Comparison of ENCODE assay signal across 17 cellular contexts in the genomic region with DNA sequence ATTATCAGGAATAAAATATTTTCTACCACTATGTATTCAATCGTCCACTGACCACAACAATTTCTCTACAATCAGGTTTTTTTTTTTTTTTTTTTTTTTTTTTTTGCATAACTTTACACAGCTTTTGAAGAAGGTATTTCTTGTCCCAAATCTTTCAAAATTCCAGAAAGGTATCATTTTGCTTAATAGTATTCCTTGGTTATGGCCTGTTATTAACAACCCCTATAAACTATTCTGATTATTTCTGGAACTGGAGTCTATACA.
"Had no signal": no experiment of that assay in that cellular context is flagged by ENCODE, and none has a peak within 500 bp of the region (broad histone marks: within the 10 kb centered on the region; RNA-seq: fewer than 3 reads in every experiment).

No MANE protein-coding gene starts in this region.

- DNase-seq: activated CD4-positive, alpha-beta T cell treated with anti-CD3 and anti-CD28 coated beads, Interleukin-2, amount 50 U/mL, for 4 hours; activated CD4-positive, CD25-positive, alpha-beta regulatory T cell treated with anti-CD3 and anti-CD28 coated beads, Interleukin-2, amount 50 U/mL, for 72 hours; activated CD8-positive, alpha-beta memory T cell treated with anti-CD3 and anti-CD28 coated beads, Interleukin-2, amount 10 ng/mL, durations not matched to agents 7 days and 5 days; activated effector memory CD4-positive, alpha-beta T cell treated with Interleukin-2 at 50 U/mL for 16 hours; activated T-cell treated with anti-CD3 and anti-CD28 coated beads, Interleukin-2, amount 50 U/mL, for 24 hours; NCI-H1105; NCI-H1436; NCI-H187; NCI-H2081; NCI-H524 had no signal

- H3K27me3 ChIP-seq: brain microvascular endothelial cell, cardiac muscle cell had no signal

- H3K9me3 ChIP-seq: MG63, SK-N-SH had no signal

- H3K4me3 ChIP-seq: cardiac muscle cell, MG63 had no signal

- H3K36me3 ChIP-seq: brain microvascular endothelial cell, cardiac muscle cell, MG63 had no signal

- ATAC-seq: activated CD8-positive, alpha-beta memory T cell treated with anti-CD3 and anti-CD28 coated beads, Interleukin-2, amount 10 ng/mL, durations not matched to agents 7 days and 5 days; Panc1; Right ventricle myocardium inferior had no signal

- H3K4me2 ChIP-seq: KMS-11 had no signal

- H3K27ac ChIP-seq: brain microvascular endothelial cell, cardiac muscle cell, KMS-11 had no signal

- H3K9ac ChIP-seq: KMS-11, SK-N-SH had no signal
